2 cellular contexts compared by ENCODE assay signal in genomic region chr20:50714426-50714825, GRCh38. TPM values are rescaled to one million over a fixed set of nuclear protein-coding genes. Genes with fewer than 3 reads are reported as not detected.
"Had no signal": no experiment of that assay in that cellular context is flagged by ENCODE, and none has a peak within 500 bp of the region (broad histone marks: within the 10 kb centered on the region; RNA-seq: fewer than 3 reads in every experiment).

No MANE protein-coding gene starts in this region.

RNA-seq across cellular contexts. Expression of gene RIPOR3, which starts 23.1 kb away (rescaled TPM):
- total RNA-seq: naive thymus-derived CD8-positive, alpha-beta T cell; natural killer cell treated with Interleukin-12 subunit alpha and Interleukin-12 subunit beta and Interleukin-15 and Interleukin-18, amount 100 ng/mL, for 72 hours had no signal
